Comparison of ENCODE assay signal across 19 cellular contexts in genomic region chr1:229364216-229365065, GRCh38. TPM values are rescaled to one million over a fixed set of nuclear protein-coding genes. Genes with fewer than 3 reads are reported as not detected.
A peak's percentile ranks its signal among the peaks of the same experiment; 100 is the strongest.
DNase-seq lines count a peak whose midpoint lies in the region; ATAC-seq, FAIRE-seq and TF ChIP-seq lines count a peak whose summit lies in the region.
"Had no signal": no experiment of that assay in that cellular context is flagged by ENCODE, and none has a peak within 500 bp of the region (broad histone marks: within the 10 kb centered on the region; RNA-seq: fewer than 3 reads in every experiment).

No MANE protein-coding gene starts in this region.

- peak overlapping the region; percentile 15; the same call in 1 of the 2 replicates for H3K18ac ChIP-seq in H1 (ENCODE audit: extremely low read depth, low read length)

- no peaks in the 10 kb centered on the region for H3K23me2 ChIP-seq in H1 (ENCODE audit: low read depth, low read length)

- H2BK12ac ChIP-seq in H1 (ENCODE audit: low read depth, low read length), result 0 out of 2 replicates have a peak overlapping the region, but pooled peaks have one; percentile 61

- no peak overlapping the region for H3K27ac Mint-ChIP-seq in T-helper 17 cell
- H3K27ac Mint-ChIP-seq: CD8-positive, alpha-beta T cell had no signal

- TF ChIP-seq CTCF in H1 (IDR thresholded peaks at IDR 0.05; ENCODE audit: control extremely low read depth in 1 of 3, insufficient read depth in 1 of 3, low read depth in 1 of 3, low read length in 3 of 3), result no peak

- peaks cover 4% of the 10 kb centered on the region for H3K36me3 Mint-ChIP-seq in T-helper 17 cell (ENCODE audit: low read depth)
- H3K36me3 Mint-ChIP-seq: CD8-positive, alpha-beta T cell; T-cell had no signal

- H3K14ac ChIP-seq in H1 (ENCODE audit: insufficient read length), result no peak overlapping the region

- H3K9me3 ChIP-seq in H1 (ENCODE audit: insufficient read depth in 2 of 2, low read depth in 1 of 2, low read length in 1 of 2) (no peaks in the 10 kb centered on the region), T-helper 17 cell (ENCODE audit: control insufficient read depth, low read length, poor library complexity, severe bottlenecking) (no peaks in the 10 kb centered on the region)
- H3K9me3 ChIP-seq: BE2C, SJSA1 had no signal

- no peak overlapping the region for H2BK15ac ChIP-seq in H1 (ENCODE audit: low read length)

- no peak overlapping the region for H3K4me2 ChIP-seq in H1 (ENCODE audit: insufficient read depth in 1 of 2, low read depth in 2 of 2, low read length in 2 of 2)
- H3K4me2 ChIP-seq: PC-9 had no signal

- TF ChIP-seq EP300 in H1 (IDR thresholded peaks at IDR 0.05; ENCODE audit: borderline replicate concordance in 1 of 2, low read depth in 2 of 2, low read length in 2 of 2), result no peak

- H4K91ac ChIP-seq in H1 (replicated peaks; ENCODE audit: insufficient read length, low read length), result no peak overlapping the region

- TF ChIP-seq RAD21 in H1 (IDR thresholded peaks at IDR 0.05 in 1 of 2, conservative IDR thresholded peaks at IDR 0.05 in 1 of 2; ENCODE audit: low read depth in 2 of 2, low read length in 2 of 2), result no peak

- H3K27ac ChIP-seq in H1 (ENCODE audit: low read depth, low read length), result no peak overlapping the region
- H3K27ac ChIP-seq: PC-9, SJSA1 had no signal

- CTCF ChIA-PET in H1 (lab: Charles Lee; ENCODE audit: partially characterized antibody), result interaction anchor here (0.9 kb wide), 1 partner anchor 40 kb away, joined by 3 read pairs; no protein-coding TSS in a partner anchor

- H3K27me3 ChIP-seq in H1 (replicated peaks in 1 of 4; ENCODE audit: control insufficient read depth in 3 of 4, extremely low read depth in 1 of 4, insufficient read depth in 3 of 4, low read length in 3 of 4), result no peaks in the 10 kb centered on the region; a peak in 3 of 7 replicates
- H3K27me3 ChIP-seq: BE2C had no signal

- no peaks in the 10 kb centered on the region for H3K79me2 ChIP-seq in H1 (ENCODE audit: control insufficient read depth in 1 of 2, insufficient read depth in 2 of 2, low read length in 2 of 2)

- H3K9ac ChIP-seq in H1 (replicated peaks in 1 of 4; ENCODE audit: extremely low read depth in 1 of 4, low read depth in 3 of 4, low read length in 3 of 4), result no peak overlapping the region; a peak in 2 of 7 replicates

- H4K20me1 ChIP-seq in H1 (replicated peaks in 1 of 2; ENCODE audit: control insufficient read depth in 1 of 2, insufficient read depth in 2 of 2, low read length in 2 of 2), result no peaks in the 10 kb centered on the region

- no peak overlapping the region for H2AK5ac ChIP-seq in H1 (ENCODE audit: low read depth, low read length)

- no peak for TF ChIP-seq POLR2A in H1 (IDR thresholded peaks at IDR 0.05; ENCODE audit: control extremely low read depth in 1 of 2, low read depth in 2 of 2, low read length in 2 of 2)

- H3K4me1 Mint-ChIP-seq in T-helper 17 cell, result no peaks in the 10 kb centered on the region
- H3K4me1 Mint-ChIP-seq: T-cell had no signal

- H2BK120ac ChIP-seq in H1 (replicated peaks; ENCODE audit: low read depth, low read length), result no peak overlapping the region

- no peak overlapping the region for H4K8ac ChIP-seq in H1 (ENCODE audit: extremely low read depth, insufficient read depth, low read length)

- no peaks in the 10 kb centered on the region for H3K36me3 ChIP-seq in H1 (ENCODE audit: control insufficient read depth in 2 of 4, insufficient read depth in 4 of 4, low read length in 3 of 4)
- H3K36me3 ChIP-seq: BE2C, SJSA1 had no signal

- H3K4me3 ChIP-seq in H1 (ENCODE audit: extremely low read depth in 1 of 4, insufficient read depth in 2 of 4, low read depth in 3 of 4, low read length in 4 of 4), result no peak overlapping the region
- H3K4me3 ChIP-seq: GM12878, PC-9, SJSA1 had no signal

- no peak overlapping the region for H4K5ac ChIP-seq in H1 (ENCODE audit: insufficient read length, low read depth, low read length)

- no peak overlapping the region for H2BK5ac ChIP-seq in H1 (ENCODE audit: low read depth, low read length)

- no peak overlapping the region for H3K4me3 Mint-ChIP-seq in T-helper 17 cell
- H3K4me3 Mint-ChIP-seq: CD8-positive, alpha-beta T cell; T-cell had no signal

- H2BK20ac ChIP-seq in H1 (ENCODE audit: low read length), result no peak overlapping the region

- H2AFZ ChIP-seq in H1 (ENCODE audit: low read length), result peak overlapping the region; percentile 21; the same call in 1 of the 2 replicates
- H2AFZ ChIP-seq: PC-9 had no signal

- H3K4me1 ChIP-seq in H1 (replicated peaks in 1 of 4; ENCODE audit: control insufficient read depth in 3 of 4, insufficient read depth in 4 of 4, low read length in 3 of 4), result peaks cover 0 to 3% (median 0%) of the 10 kb centered on the region in 4 experiments; a peak in 1 of 7 replicates
- H3K4me1 ChIP-seq: SJSA1 had no signal

- ATAC-seq in HG03045 (IDR thresholded peaks at IDR 0.05; ENCODE audit: unreplicated experiment) (no peak), T-helper 17 cell (no peak)
- ATAC-seq: CD8-positive, alpha-beta T cell; GM12878; T-cell had no signal

- WGBS in H1 (ENCODE audit: extremely low coverage in 1 of 2, insufficient coverage in 1 of 2, insufficient read length in 1 of 2, insufficient replicate concordance in 2 of 2, low coverage in 1 of 2, low lambda C conversion rate in 2 of 2, missing lambda C conversion rate in 1 of 2), 2 experiments, result 87% methylated on average over 12 of the region's 12 CpGs; no CpG with 5 or more reads in 1 of the 2 experiments

- POLR2A ChIA-PET in H1 (lab: Charles Lee; ENCODE audit: partially characterized antibody), result interaction anchor here (0.8 kb wide), 1 partner anchor 70 kb away, joined by 3 read pairs; no protein-coding TSS in a partner anchor

- DNase-seq in HCEC 1CT (peak; percentile 15), NCI-H446 treated with DMSO at 0.1 percent for 48 hours (lab: John Stamatoyannopoulos, UW) (peak; percentile 92), H1 (ENCODE audit: low read depth in 1 of 2, low spot score in 2 of 2) (no peak), SK-N-DZ (ENCODE audit: low spot score) (no peak), T-helper 17 cell (no peak)
- DNase-seq in stimulated activated CD4-positive, alpha-beta T cell treated with anti-CD3 and anti-CD28 coated beads, Interleukin-2, amount 100 ng/mL, for 24 hours, result no peak
- DNase-seq: BE2C; CD8-positive, alpha-beta T cell; DMS79 treated with DMSO at 0.1 percent for 48 hours; GDM1; MM.1S; NCI-H1092 treated with DMSO at 0.1 percent for 48 hours; NCI-H345; NCI-H748 treated with DMSO at 0.1 percent for 48 hours; PC-9; T-cell had no signal

- no peaks in the 10 kb centered on the region for H3K79me1 ChIP-seq in H1 (ENCODE audit: low read depth, low read length)

- no peak for FAIRE-seq in H1 (lab: Jason Lieb, UNC)
- FAIRE-seq: GM12878 had no signal

- no peak overlapping the region for H3K23ac ChIP-seq in H1 (ENCODE audit: insufficient read length)

- H3K56ac ChIP-seq in H1 (replicated peaks; ENCODE audit: insufficient read length, low read depth, low read length), result no peak overlapping the region

- no peak overlapping the region for H3K4ac ChIP-seq in H1 (replicated peaks; ENCODE audit: insufficient read length, low read depth, low read length)

- H3K27me3 Mint-ChIP-seq in T-helper 17 cell, result peaks cover 34% of the 10 kb centered on the region

TF ChIP-seq in H1, 55 proteins besides CTCF, POLR2A, EP300 and RAD21:
- no peak for TF ChIP-seq E2F6 (IDR thresholded peaks at IDR 0.05)
- no peak for TF ChIP-seq HDAC2 (IDR thresholded peaks at IDR 0.05; ENCODE audit: borderline replicate concordance in 1 of 2, low read depth in 2 of 2, low read length in 2 of 2)
- TF ChIP-seq RNF2 (IDR thresholded peaks at IDR 0.05; ENCODE audit: borderline replicate concordance, low read depth, low read length, missing control alignments, poor library complexity, severe bottlenecking), result no peak
- no peak for TF ChIP-seq CHD2 (IDR thresholded peaks at IDR 0.05; ENCODE audit: low read length)
- no peak for TF ChIP-seq ZNF274 (IDR thresholded peaks at IDR 0.05; ENCODE audit: borderline replicate concordance, extremely low read depth, low read length)
- no peak for TF ChIP-seq SP2 (IDR thresholded peaks at IDR 0.05; ENCODE audit: low read length)
- no peak for TF ChIP-seq SIRT6 (IDR thresholded peaks at IDR 0.05; ENCODE audit: low read length)
- TF ChIP-seq MAX (IDR thresholded peaks at IDR 0.05), result no peak

RNA-seq across cellular contexts. Expression of gene CCSAP, which starts 21.6 kb away (rescaled TPM):
- 16.5 and 17.2 TPM in 2 replicates for total RNA-seq in H1 (2021; fragmentation: NEBNext Ultra II Directional; extraction: Animal tissue kit (Norgen Biotek cat#: 25700))
- 2.4 and 3.5 TPM in 2 replicates for polyA plus RNA-seq in H1 (2011; rRNA removed)
- 4.1 TPM for polyA plus RNA-seq in H1 (2011; cell fraction: cytosol; rRNA removed)
- polyA plus RNA-seq in H1 (2011; cell fraction: nucleus; rRNA removed), result 2.0 TPM
- polyA plus RNA-seq in H1 (2012, experiment 1 of 2), result 3.4 to 7.0 TPM (median 4.6 TPM) in 4 replicates
- 0.58 TPM for polyA plus RNA-seq in H1 (2012, experiment 2 of 2)
- 12.3 TPM for polyA plus RNA-seq in H1 (2013, experiment 1 of 2)
- 13.5 TPM for polyA plus RNA-seq in H1 (2013, experiment 2 of 2)
- 6.1 and 6.3 TPM in 2 replicates for polyA minus RNA-seq in H1 (2011; rRNA and poly(A)+ RNA removed)
- 6.4 TPM for polyA minus RNA-seq in H1 (2011; cell fraction: cytosol; rRNA and poly(A)+ RNA removed)
- polyA minus RNA-seq in H1 (2011; cell fraction: nucleus; rRNA and poly(A)+ RNA removed), result 10.9 TPM
- polyA plus RNA-seq in SK-N-DZ (2014; cell fraction: cytosol; rRNA removed), result 17.5 and 19.2 TPM in 2 replicates
- polyA plus RNA-seq in SK-N-DZ (2014; cell fraction: nucleus; rRNA removed), result 12.8 and 14.9 TPM in 2 replicates
- 10 to 100 TPM; 29.0 to 33.1 TPM for total RNA-seq in T-helper 17 cell

Comparison
In these comparisons a context has a peak if more than half of its experiments do, and no peak if none do; other contexts are left out.
1. DNase-seq: peak in HCEC 1CT (single experiment) and NCI-H446 treated with DMSO at 0.1 percent for 48 hours (single experiment); none in H1 (0 of 2), SK-N-DZ (single experiment), stimulated activated CD4-positive, alpha-beta T cell treated with anti-CD3 and anti-CD28 coated beads, Interleukin-2, amount 100 ng/mL, for 24 hours (0 of 2) and T-helper 17 cell (0 of 3).